1 cellular context compared by ENCODE assay signal in genomic region chr18:34772887-34773286, GRCh38.
TF ChIP-seq lines count a peak whose summit lies in the region.

No MANE protein-coding gene starts in this region.

TF ChIP-seq in GM12878, 131 proteins besides CTCF, POLR2A, EP300 and RAD21 (continued from another document):
- TF ChIP-seq ZBTB4 (CRISPR knock-in tag; IDR thresholded peaks at IDR 0.05) (no peak), BMI1 (IDR thresholded peaks at IDR 0.05; ENCODE audit: borderline replicate concordance) (no peak)
